In genomic region chr16:81207076-81207475, GRCh38 we compare ENCODE assay signal across 36 cellular contexts. TPM values are rescaled to one million over a fixed set of nuclear protein-coding genes. Genes with fewer than 3 reads are reported as not detected.
"Had no signal": no experiment of that assay in that cellular context is flagged by ENCODE, and none has a peak within 500 bp of the region (broad histone marks: within the 10 kb centered on the region; RNA-seq: fewer than 3 reads in every experiment).

No MANE protein-coding gene starts in this region.

- H3K9me3 ChIP-seq: adrenal gland, body of pancreas, breast epithelium had no signal

- ATAC-seq: activated CD8-positive, alpha-beta T cell treated with anti-CD3 and anti-CD28 coated beads for 36 hours; activated naive CD4-positive, alpha-beta T cell treated with anti-CD3 and anti-CD28 coated beads, Interleukin-2, amount 50 U/mL, for 72 hours; activated T-cell treated with anti-CD3 and anti-CD28 coated beads, Interleukin-2, amount 50 U/mL, for 4 hours; activated T-cell treated with anti-CD3 and anti-CD28 coated beads, Interleukin-2, amount 50 U/mL, for 72 hours; activated T-helper 17 cell treated with anti-CD3 and anti-CD28 coated beads, Interleukin-2, amount 50 U/mL, for 72 hours; body of pancreas had no signal

- H3K36me3 ChIP-seq: adrenal gland, brain microvascular endothelial cell, breast epithelium had no signal

- H3K4me1 ChIP-seq: adrenal gland, body of pancreas, breast epithelium had no signal

- H3K4me3 ChIP-seq: adrenal gland, body of pancreas, breast epithelium had no signal

- H3K27me3 ChIP-seq: adrenal gland, body of pancreas, breast epithelium had no signal

- DNase-seq: activated B cell treated with CpG ODN at 0.5 μM for 24 hours; activated CD4-positive, alpha-beta memory T cell treated with anti-CD3 and anti-CD28 coated beads for 36 hours; activated CD4-positive, alpha-beta T cell treated with anti-CD3 and anti-CD28 coated beads for 4 hours; activated CD4-positive, alpha-beta T cell treated with anti-CD3 and anti-CD28 coated beads, Interleukin-2, amount 10 ng/mL, durations not matched to agents 24 days and 14 days; activated CD4-positive, alpha-beta T cell treated with anti-CD3 and anti-CD28 coated beads, Interleukin-2, amount 50 U/mL, for 1 hour; activated CD4-positive, alpha-beta T cell treated with anti-CD3 and anti-CD28 coated beads, Interleukin-2, amount 50 U/mL, for 4 hours; activated CD4-positive, CD25-positive, alpha-beta regulatory T cell treated with anti-CD3 and anti-CD28 coated beads, Interleukin-2, amount 50 U/mL, for 72 hours; activated CD8-positive, alpha-beta memory T cell treated with anti-CD3 and anti-CD28 coated beads, Interleukin-2, amount 50 U/mL, for 4 hours; activated CD8-positive, alpha-beta T cell treated with anti-CD3 and anti-CD28 coated beads for 36 hours; activated effector memory CD4-positive, alpha-beta T cell treated with anti-CD3 and anti-CD28 coated beads, Interleukin-2, amount 50 U/mL, for 16 hours; activated gamma-delta T cell treated with Interleukin-2 at 50 U/mL for 16 hours; activated naive CD4-positive, alpha-beta T cell; activated naive CD4-positive, alpha-beta T cell treated with anti-CD3 and anti-CD28 coated beads for 36 hours; activated naive CD4-positive, alpha-beta T cell treated with anti-CD3 and anti-CD28 coated beads, Interleukin-2, amount 50 U/mL, for 16 hours; activated naive CD8-positive, alpha-beta T cell treated with anti-CD3 and anti-CD28 coated beads for 36 hours; activated T-cell treated with anti-CD3 and anti-CD28 coated beads for 4 hours; activated T-cell treated with anti-CD3 and anti-CD28 coated beads, Interleukin-2, amount 50 U/mL, for 1 hour; activated T-cell treated with anti-CD3 and anti-CD28 coated beads, Interleukin-2, amount 50 U/mL, for 4 hours; activated T-cell treated with anti-CD3 and anti-CD28 coated beads, Interleukin-2, amount 50 U/mL, for 72 hours; adrenal gland; amniotic stem cell; aorta; body of pancreas; brain microvascular endothelial cell; central memory CD4-positive, alpha-beta T cell; T-helper 1 cell; T-helper 2 cell; T-helper 9 cell had no signal

- H3K27ac ChIP-seq: adrenal gland, body of pancreas, brain microvascular endothelial cell, breast epithelium, VCaP had no signal

RNA-seq across cellular contexts. Expression of gene BCO1, which starts 31.4 kb away (rescaled TPM):
- total RNA-seq: activated B cell treated with CpG ODN at 0.5 μM for 24 hours; activated CD4-positive, alpha-beta memory T cell treated with anti-CD3 and anti-CD28 coated beads for 36 hours; activated CD4-positive, alpha-beta T cell treated with anti-CD3 and anti-CD28 coated beads, Interleukin-2, amount 10 ng/mL, durations not matched to agents 24 days and 14 days; activated CD8-positive, alpha-beta memory T cell treated with anti-CD3 and anti-CD28 coated beads for 36 hours; activated CD8-positive, alpha-beta T cell treated with anti-CD3 and anti-CD28 coated beads for 36 hours; activated naive CD4-positive, alpha-beta T cell treated with anti-CD3 and anti-CD28 coated beads for 36 hours; activated naive CD4-positive, alpha-beta T cell treated with anti-CD3 and anti-CD28 coated beads, Interleukin-2, amount 50 U/mL, for 72 hours; activated naive CD8-positive, alpha-beta T cell treated with anti-CD3 and anti-CD28 coated beads for 36 hours; activated T-cell treated with anti-CD3 and anti-CD28 coated beads, Interleukin-2, amount 50 U/mL, for 4 hours; activated T-cell treated with anti-CD3 and anti-CD28 coated beads, Interleukin-2, amount 50 U/mL, for 72 hours; activated T-helper 1 cell treated with anti-CD3 and anti-CD28 coated beads, Interleukin-12 subunit alpha, Interleukin-12 subunit beta, Interleukin-2, Interleukin-4 antibody, amounts not matched to agents 30 ng/mL and 10 ng/mL and 1 ng/mL, durations not matched to agents 14 hours and 24 hours and 36 hours; activated T-helper 17 cell treated with anti-CD3 and anti-CD28 coated beads, Interleukin-2, amount 50 U/mL, for 72 hours; adrenal gland; aorta; astrocyte; body of pancreas; cardiac septum had no signal
